Comparison of ENCODE assay signal across 28 cellular contexts in the genomic region with DNA sequence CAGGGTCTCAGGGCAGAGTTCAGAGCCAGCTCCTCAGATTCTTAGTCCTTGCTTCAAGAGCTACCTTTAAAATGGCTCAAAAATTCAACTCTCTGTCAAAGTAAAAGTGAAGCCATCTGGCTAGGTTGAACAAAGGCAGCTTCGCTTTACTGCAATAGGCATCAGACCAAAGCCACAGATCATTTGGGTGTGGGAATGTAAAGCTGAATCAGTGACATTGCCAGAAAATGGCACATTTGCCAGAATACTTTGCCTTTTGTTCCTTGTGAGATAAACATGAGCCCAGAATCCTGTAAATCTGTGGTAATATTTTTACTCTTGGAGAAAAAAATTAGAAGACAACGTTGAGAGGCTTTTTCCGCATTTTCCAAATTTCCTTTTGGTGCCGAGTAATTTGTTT.
DNase-seq lines count a peak whose midpoint lies in the region; ATAC-seq, FAIRE-seq and TF ChIP-seq lines count a peak whose summit lies in the region.
"Had no signal": no experiment of that assay in that cellular context is flagged by ENCODE, and none has a peak within 500 bp of the region (broad histone marks: within the 10 kb centered on the region; RNA-seq: fewer than 3 reads in every experiment).

No MANE protein-coding gene starts in this region.

- no peak for ATAC-seq in activated CD8-positive, alpha-beta memory T cell treated with anti-CD3 and anti-CD28 coated beads, Interleukin-2, amount 10 ng/mL, durations not matched to agents 7 days and 5 days
- ATAC-seq: CD8-positive, alpha-beta T cell; HepG2; PC-3; Right ventricle myocardium inferior had no signal

- DNase-seq in HFFc6 (no peak), bronchial epithelial cell (ENCODE audit: low read depth) (no peak), fibroblast of pulmonary artery (ENCODE audit: low read depth) (peak; percentile 36), PC-9 (no peak), SIG-M5 treated with dmso at 0.1 percent for 504 hours (lab: John Stamatoyannopoulos, UW; ENCODE audit: unreplicated experiment) (no peak)
- no peak for DNase-seq in activated CD4-positive, alpha-beta T cell treated with anti-CD3 and anti-CD28 coated beads for 1 hour
- DNase-seq in activated CD8-positive, alpha-beta memory T cell treated with anti-CD3 and anti-CD28 coated beads, Interleukin-2, amount 10 ng/mL, durations not matched to agents 7 days and 5 days = no peak
- DNase-seq: Caco-2; CD8-positive, alpha-beta T cell; EL; GDM1; KBM-7; MV-4-11; NCI-H1105; NCI-H1436 treated with DMSO at 0.1 percent for 48 hours; NCI-H187 treated with DMSO at 0.1 percent for 48 hours; NCI-H524 treated with DMSO at 0.1 percent for 48 hours; NCI-H774; NK-92 treated with Interleukin-12 subunit alpha and Interleukin-12 subunit beta, amount 100 ng/mL, for 24 hours; PC-3 had no signal

- POLR2A ChIA-PET in PC-9 (lab: Charles Lee; ENCODE audit: unreplicated experiment) = no interaction called here

- H3K27ac Mint-ChIP-seq in HFFc6 = peak overlapping the region; percentile 70; the same call in 1 of the 2 replicates
- H3K27ac Mint-ChIP-seq in activated CD8-positive, alpha-beta memory T cell treated with anti-CD3 and anti-CD28 coated beads, Interleukin-2, amount 10 ng/mL, durations not matched to agents 7 days and 5 days = no peak overlapping the region
- H3K27ac Mint-ChIP-seq: B cell; CD8-positive, alpha-beta T cell had no signal

- no peaks in the 10 kb centered on the region for H3F3A ChIP-seq in PC-9 (ENCODE audit: insufficient read depth, low read depth)

- peaks cover 10% of the 10 kb centered on the region for H3K9me3 Mint-ChIP-seq in HFFc6
- peaks cover 2% of the 10 kb centered on the region for H3K9me3 Mint-ChIP-seq in activated CD8-positive, alpha-beta memory T cell treated with anti-CD3 and anti-CD28 coated beads, Interleukin-2, amount 10 ng/mL, durations not matched to agents 7 days and 5 days (ENCODE audit: low read depth)

- no peaks in the 10 kb centered on the region for H3K9me2 ChIP-seq in PC-9 (ENCODE audit: insufficient read depth)

- H4K20me1 ChIP-seq in PC-9 (ENCODE audit: insufficient read depth) = no peaks in the 10 kb centered on the region

- TF ChIP-seq CTCF in HFFc6 (IDR thresholded peaks at IDR 0.05) (no peak), bronchial epithelial cell (IDR thresholded peaks at IDR 0.05; ENCODE audit: insufficient read depth, low read length, severe bottlenecking) (no peak), fibroblast of pulmonary artery (IDR thresholded peaks at IDR 0.05; ENCODE audit: low read length, missing control alignments) (no peak), PC-9 (conservative IDR thresholded peaks at IDR 0.05) (no peak)

- BruUV-seq in PC-9 (replicated peaks; lab: Mats Ljungman, UMichigan) = no TSS peak

- H3K36me3 ChIP-seq in bronchial epithelial cell (ENCODE audit: control insufficient read depth, insufficient read depth, low read length) = no peaks in the 10 kb centered on the region
- H3K36me3 ChIP-seq in PC-9 (ENCODE audit: low read depth) = no peaks in the 10 kb centered on the region

- H3K4me1 ChIP-seq in PC-9 (replicated peaks; ENCODE audit: insufficient read depth) = peaks cover 13% of the 10 kb centered on the region; the same call in 1 of the 2 replicates
- H3K4me1 ChIP-seq: Caco-2 had no signal

- CTCF ChIA-PET in PC-9 (lab: Charles Lee) = no interaction called here
- CTCF ChIA-PET in activated CD8-positive, alpha-beta memory T cell treated with anti-CD3 and anti-CD28 coated beads, Interleukin-2, amount 10 ng/mL, durations not matched to agents 7 days and 5 days (lab: Charles Lee) = no interaction called here

- no peaks in the 10 kb centered on the region for H3K27me3 ChIP-seq in bronchial epithelial cell (ENCODE audit: control insufficient read depth, insufficient read depth, low read length)
- no peaks in the 10 kb centered on the region for H3K27me3 ChIP-seq in PC-9 (ENCODE audit: insufficient read depth, low read depth)
- H3K27me3 ChIP-seq: SJSA1 had no signal

- no peak overlapping the region for H3K4me2 ChIP-seq in PC-9

- peaks cover 2% of the 10 kb centered on the region; the same call in 1 of the 2 replicates for H3K27me3 Mint-ChIP-seq in HFFc6 (ENCODE audit: insufficient read depth)
- no peaks in the 10 kb centered on the region for H3K27me3 Mint-ChIP-seq in activated CD8-positive, alpha-beta memory T cell treated with anti-CD3 and anti-CD28 coated beads, Interleukin-2, amount 10 ng/mL, durations not matched to agents 7 days and 5 days
- H3K27me3 Mint-ChIP-seq: B cell had no signal

- H3K36me3 Mint-ChIP-seq in HFFc6 (ENCODE audit: low read depth) = peaks cover 30% of the 10 kb centered on the region
- peaks cover 2% of the 10 kb centered on the region for H3K36me3 Mint-ChIP-seq in activated CD8-positive, alpha-beta memory T cell treated with anti-CD3 and anti-CD28 coated beads, Interleukin-2, amount 10 ng/mL, durations not matched to agents 7 days and 5 days
- H3K36me3 Mint-ChIP-seq: CD8-positive, alpha-beta T cell had no signal

- no peaks in the 10 kb centered on the region for H3K9me3 ChIP-seq in PC-9 (ENCODE audit: insufficient read depth, low read depth)
- H3K9me3 ChIP-seq: Caco-2, SJSA1 had no signal

- no peak overlapping the region for H3K4me3 ChIP-seq in bronchial epithelial cell (ENCODE audit: low read depth, low read length)
- H3K4me3 ChIP-seq in fibroblast of pulmonary artery (replicated peaks; ENCODE audit: low read depth, low read length) = no peak overlapping the region
- no peak overlapping the region for H3K4me3 ChIP-seq in PC-9
- H3K4me3 ChIP-seq: SJSA1 had no signal

- no peak overlapping the region for H2AFZ ChIP-seq in PC-9

- H3K4me3 Mint-ChIP-seq in HFFc6 = no peak overlapping the region; the same call in 1 of the 2 replicates
- H3K4me3 Mint-ChIP-seq in activated CD8-positive, alpha-beta memory T cell treated with anti-CD3 and anti-CD28 coated beads, Interleukin-2, amount 10 ng/mL, durations not matched to agents 7 days and 5 days = no peak overlapping the region
- H3K4me3 Mint-ChIP-seq: B cell; CD8-positive, alpha-beta T cell had no signal

- peaks cover 60% of the 10 kb centered on the region for H3K4me1 Mint-ChIP-seq in HFFc6 (ENCODE audit: low read depth)
- peaks cover 8% of the 10 kb centered on the region for H3K4me1 Mint-ChIP-seq in activated CD8-positive, alpha-beta memory T cell treated with anti-CD3 and anti-CD28 coated beads, Interleukin-2, amount 10 ng/mL, durations not matched to agents 7 days and 5 days

- peak; percentile 23 for FAIRE-seq in bronchial epithelial cell (lab: Jason Lieb, UNC)
- FAIRE-seq: GM12892, GM19239, H54, HepG2 had no signal

- no peaks in the 10 kb centered on the region for H3K79me2 ChIP-seq in PC-9 (ENCODE audit: low read depth)

- intact Hi-C loops in PC-9 (cut with micrococcal nuclease; ENCODE audit: unreplicated experiment) = no loop called here

- no peak overlapping the region for H3K27ac ChIP-seq in PC-9
- H3K27ac ChIP-seq: C4-2B, SJSA1 had no signal
